ENCODE assay signal across 1 cellular context in the genomic region with DNA sequence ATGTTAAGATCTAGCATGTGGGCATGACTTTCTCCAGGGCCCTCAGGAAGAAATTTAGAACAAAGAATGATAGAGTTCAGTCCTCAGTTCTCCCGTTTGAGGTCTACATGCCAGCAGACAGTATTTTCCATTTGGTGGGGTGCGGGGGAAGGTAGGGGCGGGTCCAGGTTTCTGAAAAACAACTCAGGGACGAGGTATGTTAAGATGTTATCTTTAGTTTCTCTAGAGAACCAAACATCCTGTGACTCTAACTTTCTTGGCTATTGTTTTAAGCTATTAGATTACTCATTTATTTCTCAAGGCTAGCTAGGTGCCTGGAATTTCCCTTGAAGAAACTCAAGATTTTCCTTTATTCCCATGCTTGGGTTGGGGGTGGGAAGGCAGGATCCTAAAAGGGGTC.
TF ChIP-seq lines count a peak whose summit lies in the region.

No MANE protein-coding gene starts in this region.

TF ChIP-seq in SK-N-SH, 30 proteins besides CTCF, POLR2A, EP300 and RAD21 (continued from another document):
- TF ChIP-seq USF2 (IDR thresholded peaks at IDR 0.05; ENCODE audit: borderline replicate concordance, low read depth, low read length), result no peak
- TF ChIP-seq, protein P1, sequence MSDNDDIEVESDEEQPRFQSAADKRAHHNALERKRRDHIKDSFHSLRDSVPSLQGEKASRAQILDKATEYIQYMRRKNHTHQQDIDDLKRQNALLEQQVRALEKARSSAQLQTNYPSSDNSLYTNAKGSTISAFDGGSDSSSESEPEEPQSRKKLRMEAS (IDR thresholded peaks at IDR 0.05; ENCODE audit: low read depth), result no peak
- TF ChIP-seq RFX5 (IDR thresholded peaks at IDR 0.05; ENCODE audit: low read length), result no peak
- TF ChIP-seq TEAD4 (IDR thresholded peaks at IDR 0.05; ENCODE audit: borderline replicate concordance, insufficient read depth), result peak; percentile 55; the same call in 1 of the 2 replicates
- TF ChIP-seq POLR2AphosphoS5 (IDR thresholded peaks at IDR 0.05; ENCODE audit: low read depth, low read length), result no peak
- TF ChIP-seq SMC3 (IDR thresholded peaks at IDR 0.05; ENCODE audit: low read depth, low read length), result no peak
- TF ChIP-seq CHD2 (IDR thresholded peaks at IDR 0.05; ENCODE audit: low read length, partially characterized antibody), result no peak
- TF ChIP-seq JUND (IDR thresholded peaks at IDR 0.05), result peak; percentile 51
- TF ChIP-seq MEF2A (IDR thresholded peaks at IDR 0.05; ENCODE audit: borderline replicate concordance, low read depth), result peak; percentile 34; the same call in 1 of the 2 replicates
- no peak for TF ChIP-seq USF1 (IDR thresholded peaks at IDR 0.05; ENCODE audit: borderline replicate concordance, low read depth)
- TF ChIP-seq, protein P2, sequence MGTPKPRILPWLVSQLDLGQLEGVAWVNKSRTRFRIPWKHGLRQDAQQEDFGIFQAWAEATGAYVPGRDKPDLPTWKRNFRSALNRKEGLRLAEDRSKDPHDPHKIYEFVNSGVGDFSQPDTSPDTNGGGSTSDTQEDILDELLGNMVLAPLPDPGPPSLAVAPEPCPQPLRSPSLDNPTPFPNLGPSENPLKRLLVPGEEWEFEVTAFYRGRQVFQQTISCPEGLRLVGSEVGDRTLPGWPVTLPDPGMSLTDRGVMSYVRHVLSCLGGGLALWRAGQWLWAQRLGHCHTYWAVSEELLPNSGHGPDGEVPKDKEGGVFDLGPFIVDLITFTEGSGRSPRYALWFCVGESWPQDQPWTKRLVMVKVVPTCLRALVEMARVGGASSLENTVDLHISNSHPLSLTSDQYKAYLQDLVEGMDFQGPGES (IDR thresholded peaks at IDR 0.05; ENCODE audit: low read depth, low read length), result no peak
